Comparison of ENCODE assay signal across 9 cellular contexts in the genomic region with DNA sequence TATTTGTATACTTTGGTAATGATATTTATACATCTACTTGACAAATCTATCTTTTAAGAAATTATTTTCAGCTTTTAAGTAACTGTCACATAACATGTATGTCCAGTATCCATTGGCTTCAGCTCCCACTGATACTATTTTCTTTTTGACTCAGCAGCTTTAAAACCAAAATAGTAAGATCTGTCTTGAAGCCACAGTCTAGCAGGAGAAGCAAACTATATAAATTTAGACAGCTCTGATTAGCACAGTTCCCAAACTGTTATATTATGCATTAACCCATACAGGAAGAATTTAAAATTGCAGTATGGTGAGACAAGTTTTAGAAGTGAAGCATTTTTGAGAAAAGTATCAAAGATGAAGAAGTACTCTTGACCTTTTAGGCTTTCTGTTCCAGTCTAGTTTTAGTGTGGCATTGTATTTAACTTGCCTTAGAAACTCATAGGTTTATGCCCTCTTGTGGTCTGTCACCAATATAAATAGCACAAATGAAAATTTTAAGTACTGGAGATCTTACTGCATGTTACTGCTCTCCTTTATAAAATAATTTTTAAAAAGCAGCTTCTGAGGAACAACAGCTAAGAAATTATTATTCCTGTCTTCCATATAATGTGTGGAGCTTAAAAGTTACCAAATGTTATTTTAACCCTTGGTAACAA. TPM values are rescaled to one million over a fixed set of nuclear protein-coding genes. Genes with fewer than 3 reads are reported as not detected.
A peak's percentile ranks its signal among the peaks of the same experiment; 100 is the strongest.
DNase-seq lines count a peak whose midpoint lies in the region; ATAC-seq, FAIRE-seq and TF ChIP-seq lines count a peak whose summit lies in the region.
"Had no signal": no experiment of that assay in that cellular context is flagged by ENCODE, and none has a peak within 500 bp of the region (broad histone marks: within the 10 kb centered on the region; RNA-seq: fewer than 3 reads in every experiment).

No MANE protein-coding gene starts in this region.

- no peak overlapping the region for H3K4me2 ChIP-seq in OCI-LY3 (ENCODE audit: low read length)

- peak; percentile 57 for FAIRE-seq in GM12891 (lab: Jason Lieb, UNC)
- FAIRE-seq: H1 had no signal

- H3K79me2 ChIP-seq in OCI-LY3 (ENCODE audit: low read length): peaks cover 97% of the 10 kb centered on the region

- TF ChIP-seq CTCF in AG04450 (IDR thresholded peaks at IDR 0.05; ENCODE audit: low read depth, low read length): peak; percentile 52
- TF ChIP-seq CTCF in OCI-LY3 (IDR thresholded peaks at IDR 0.05; ENCODE audit: low read depth, low read length): peak; percentile 58
- peak; percentile 20 for TF ChIP-seq CTCF in fibroblast of villous mesenchyme (IDR thresholded peaks at IDR 0.05; ENCODE audit: insufficient read depth, low read depth, low read length)
- no peak for TF ChIP-seq CTCF in suprapubic skin (IDR thresholded peaks at IDR 0.05)

- no peak for ATAC-seq in GM18870 (IDR thresholded peaks at IDR 0.05; ENCODE audit: unreplicated experiment)

- TF ChIP-seq POLR2A in GM12891 (IDR thresholded peaks at IDR 0.05; ENCODE audit: low read depth, low read length) (no peak), suprapubic skin (IDR thresholded peaks at IDR 0.05) (no peak)

- CTCF ChIA-PET in AG04450 (lab: Charles Lee): interaction anchor here (0.6 to 1.8 kb wide), 12 partner anchors 9 to 305 kb away, joined by 3 to 11 read pairs (median 4); no protein-coding TSS in a partner anchor

- peaks cover 78% of the 10 kb centered on the region for H4K20me1 ChIP-seq in OCI-LY3 (ENCODE audit: insufficient read depth, low read length)

- no peak overlapping the region for H3K27ac ChIP-seq in AG04450 (ENCODE audit: low read depth, low read length)
- no peak overlapping the region for H3K27ac ChIP-seq in OCI-LY3 (ENCODE audit: low read length)
- H3K27ac ChIP-seq in suprapubic skin: no peak overlapping the region

- DNase-seq in AG04450 (ENCODE audit: low read depth, low spot score) (no peak), GM12891 (ENCODE audit: insufficient read length, low spot score) (no peak), fibroblast of villous mesenchyme (ENCODE audit: low read depth) (no peak), suprapubic skin (ENCODE audit: low spot score in 2 of 2) (no peak), NCI-H2029 treated with DMSO at 0.1 percent for 48 hours (lab: John Stamatoyannopoulos, UW) (no peak)
- DNase-seq in stimulated activated CD4-positive, alpha-beta T cell treated with anti-CD3 and anti-CD28 coated beads, Interleukin-2, amount 100 ng/mL, for 48 hours: no peak

- no peaks in the 10 kb centered on the region for H3K9me3 ChIP-seq in AG04450 (ENCODE audit: control insufficient read depth, insufficient read depth, low read length)
- H3K9me3 ChIP-seq in OCI-LY3 (ENCODE audit: insufficient read depth, low read length): no peaks in the 10 kb centered on the region
- H3K9me3 ChIP-seq in suprapubic skin: no peaks in the 10 kb centered on the region

- no peak overlapping the region for H3K9ac ChIP-seq in OCI-LY3 (ENCODE audit: low read length)

- POLR2A ChIA-PET in AG04450 (lab: Yijun Ruan, JAX): no interaction called here

- H3K27me3 ChIP-seq in AG04450 (ENCODE audit: control insufficient read depth, insufficient read depth, low read length) (no peaks in the 10 kb centered on the region), OCI-LY3 (ENCODE audit: low read depth, low read length) (no peaks in the 10 kb centered on the region), suprapubic skin (no peaks in the 10 kb centered on the region)

- TF ChIP-seq EP300 in suprapubic skin (IDR thresholded peaks at IDR 0.05): no peak

- H3K4me3 ChIP-seq in AG04450 (ENCODE audit: low read depth, low read length) (no peak overlapping the region), OCI-LY3 (ENCODE audit: low read length) (no peak overlapping the region), fibroblast of villous mesenchyme (ENCODE audit: low read depth, low read length) (no peak overlapping the region), suprapubic skin (no peak overlapping the region)

- H3K36me3 ChIP-seq in OCI-LY3 (replicated peaks; ENCODE audit: low read depth, low read length) (no peaks in the 10 kb centered on the region), suprapubic skin (no peaks in the 10 kb centered on the region)

- H3K4me1 ChIP-seq in OCI-LY3 (ENCODE audit: low read length) (peaks cover 8% of the 10 kb centered on the region), suprapubic skin (peaks cover 30% of the 10 kb centered on the region)

- H2AFZ ChIP-seq in OCI-LY3 (ENCODE audit: low read depth, low read length): no peak overlapping the region

TF ChIP-seq in GM12891, 5 proteins besides CTCF, POLR2A, EP300 and RAD21:
- TF ChIP-seq POLR2AphosphoS5 (IDR thresholded peaks at IDR 0.05; ENCODE audit: low read depth, low read length): no peak
- no peak for TF ChIP-seq PAX5 (IDR thresholded peaks at IDR 0.05; ENCODE audit: insufficient read depth, low read length, severe bottlenecking)

RNA-seq across cellular contexts. Expression of a gene that starts 24.7 kb away (rescaled TPM):
- polyA plus RNA-seq in AG04450 (2011; rRNA removed): 55.2 and 79.0 TPM in 2 replicates
- polyA minus RNA-seq in AG04450 (2011; rRNA and poly(A)+ RNA removed): 54.9 and 84.6 TPM in 2 replicates
- polyA plus RNA-seq in GM12891 (2012; ENCODE audit: low read depth, missing spikeins): 45.5 TPM
- 54.4 and 60.9 TPM in 2 replicates for total RNA-seq in fibroblast of villous mesenchyme
- total RNA-seq in suprapubic skin: 10 to 100 TPM; 43.8 to 71.2 (median 58.8) TPM

Comparison
In these comparisons a context has a peak if more than half of its experiments do, and no peak if none do; other contexts are left out.
1. CTCF ChIP-seq: peak in AG04450 (single experiment), OCI-LY3 (single experiment) and fibroblast of villous mesenchyme (single experiment); none in suprapubic skin (0 of 2).